ENCODE assay signal across 23 cellular contexts in the genomic region with DNA sequence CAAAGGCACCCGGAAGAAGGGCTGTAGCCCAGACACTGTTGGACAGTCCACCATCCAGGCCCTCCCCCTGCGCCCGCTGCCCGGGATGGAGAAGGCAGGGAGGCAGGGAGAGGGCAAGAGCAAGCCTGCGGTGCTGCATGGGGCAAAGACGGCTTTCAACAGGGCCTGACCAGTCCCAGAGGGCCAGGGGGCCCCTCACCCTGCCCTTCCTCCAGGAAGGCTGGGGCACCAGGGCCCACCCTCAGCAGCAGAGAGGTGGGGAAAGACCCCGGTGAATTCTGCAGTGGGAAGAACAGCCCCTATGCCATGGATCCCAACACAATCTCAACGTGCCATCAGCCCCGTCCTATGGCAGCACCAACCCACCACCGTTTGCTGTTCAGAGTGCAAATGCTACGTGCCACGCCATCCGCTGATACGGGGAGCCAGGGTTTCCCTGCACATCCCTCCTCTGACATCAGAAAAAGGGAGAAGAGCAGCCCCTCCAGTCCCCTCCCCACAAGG. TPM values are rescaled to one million over a fixed set of nuclear protein-coding genes. Genes with fewer than 3 reads are reported as not detected.
DNase-seq lines count a peak whose midpoint lies in the region; ATAC-seq, FAIRE-seq and TF ChIP-seq lines count a peak whose summit lies in the region.
"Had no signal": no experiment of that assay in that cellular context is flagged by ENCODE, and none has a peak within 500 bp of the region (broad histone marks: within the 10 kb centered on the region; RNA-seq: fewer than 3 reads in every experiment).

No MANE protein-coding gene starts in this region.

- ATAC-seq in Right ventricle myocardium inferior (no peak), body of pancreas (no peak)
- no peak for ATAC-seq in activated CD4-positive, alpha-beta T cell treated with anti-CD3 and anti-CD28 coated beads for 36 hours
- ATAC-seq: GM12878 had no signal

- H3K27me3 ChIP-seq in right atrium auricular region (no peaks in the 10 kb centered on the region), body of pancreas (no peaks in the 10 kb centered on the region), thyroid gland (no peaks in the 10 kb centered on the region), tibial nerve (no peaks in the 10 kb centered on the region)

- TF ChIP-seq EP300 in tibial nerve (IDR thresholded peaks at IDR 0.05), result no peak

- H3K36me3 Mint-ChIP-seq in activated CD4-positive, alpha-beta T cell treated with anti-CD3 and anti-CD28 coated beads for 36 hours (ENCODE audit: low read depth), result no peaks in the 10 kb centered on the region

- no peak for FAIRE-seq in kidney (lab: Jason Lieb, UNC)
- FAIRE-seq: A549, GM12878, GM19239 had no signal

- H3K9me3 ChIP-seq in right atrium auricular region (no peaks in the 10 kb centered on the region), body of pancreas (no peaks in the 10 kb centered on the region), kidney (ENCODE audit: control insufficient read depth in 1 of 2, low read length in 2 of 2) (no peaks in the 10 kb centered on the region), thyroid gland (no peaks in the 10 kb centered on the region), tibial nerve (no peaks in the 10 kb centered on the region)
- H3K9me3 ChIP-seq: A549 had no signal

- H3K4me3 ChIP-seq in right atrium auricular region (no peak overlapping the region), body of pancreas (no peak overlapping the region), kidney (ENCODE audit: low read length in 2 of 2) (no peak overlapping the region), thyroid gland (replicated peaks in 1 of 3) (no peak overlapping the region), tibial nerve (no peak overlapping the region)
- H3K4me3 ChIP-seq: A549, GM12878 had no signal

- POLR2A ChIA-PET in activated CD4-positive, alpha-beta T cell treated with anti-CD3 and anti-CD28 coated beads for 36 hours (lab: Charles Lee), result no interaction called here

- no peak for TF ChIP-seq CTCF in right atrium auricular region (IDR thresholded peaks at IDR 0.05)
- no peak for TF ChIP-seq CTCF in body of pancreas (IDR thresholded peaks at IDR 0.05)
- TF ChIP-seq CTCF in kidney (IDR thresholded peaks at IDR 0.05; ENCODE audit: borderline replicate concordance, extremely low read depth, insufficient read depth), result no peak
- TF ChIP-seq CTCF in thyroid gland (IDR thresholded peaks at IDR 0.05), result no peak
- TF ChIP-seq CTCF in tibial nerve (IDR thresholded peaks at IDR 0.05), result no peak

- H3K27ac Mint-ChIP-seq in activated CD4-positive, alpha-beta T cell treated with anti-CD3 and anti-CD28 coated beads for 36 hours, result no peak overlapping the region
- H3K27ac Mint-ChIP-seq: CD8-positive, alpha-beta memory T cell had no signal

- H3K4me1 ChIP-seq in right atrium auricular region (peaks cover 0 to 81% of the 10 kb centered on the region in 2 donors), body of pancreas (peaks cover 83% of the 10 kb centered on the region), kidney (ENCODE audit: control insufficient read depth in 1 of 2, insufficient read depth in 1 of 2, low read depth in 1 of 2, low read length in 2 of 2) (peaks cover 33 to 39% of the 10 kb centered on the region in 2 donors), thyroid gland (peaks cover 59 to 70% of the 10 kb centered on the region in 2 donors), tibial nerve (peaks cover 0 to 63% (median 16%) of the 10 kb centered on the region in 4 donors)
- H3K4me1 ChIP-seq: A549 had no signal

- H3K36me3 ChIP-seq in right atrium auricular region, result peaks cover 35% of the 10 kb centered on the region
- H3K36me3 ChIP-seq in body of pancreas (replicated peaks in 1 of 2; ENCODE audit: insufficient read depth in 1 of 2, low read depth in 2 of 2), result peaks cover 0 to 38% of the 10 kb centered on the region in 2 donors
- peaks cover 13 to 38% of the 10 kb centered on the region in 2 donors for H3K36me3 ChIP-seq in kidney (ENCODE audit: control insufficient read depth in 1 of 2, insufficient read depth in 2 of 2, low read length in 2 of 2)
- H3K36me3 ChIP-seq in thyroid gland, result peaks cover 28 to 42% of the 10 kb centered on the region in 2 donors
- peaks cover 0 to 49% (median 0%) of the 10 kb centered on the region in 3 donors for H3K36me3 ChIP-seq in tibial nerve

- no peak overlapping the region for H3K9ac ChIP-seq in kidney (ENCODE audit: low read length in 2 of 2)

- H3K9me3 Mint-ChIP-seq in activated CD4-positive, alpha-beta T cell treated with anti-CD3 and anti-CD28 coated beads for 36 hours (ENCODE audit: low read depth), result no peaks in the 10 kb centered on the region
- H3K9me3 Mint-ChIP-seq: CD4-positive, CD25-positive, alpha-beta regulatory T cell; CD8-positive, alpha-beta memory T cell had no signal

- no peak overlapping the region for H3K27ac ChIP-seq in right atrium auricular region
- H3K27ac ChIP-seq in body of pancreas, result peak overlapping the region; percentile 6 to 72 (median 38)
- H3K27ac ChIP-seq in kidney (ENCODE audit: low read depth in 2 of 2, low read length in 2 of 2), result no peak overlapping the region
- peak overlapping the region in 2 of 3 donors; percentile 72 to 89 for H3K27ac ChIP-seq in thyroid gland
- no peak overlapping the region for H3K27ac ChIP-seq in tibial nerve
- H3K27ac ChIP-seq: 22Rv1, A549 had no signal

- DNase-seq in Right ventricle myocardium inferior (ENCODE audit: missing footprints) (peak; percentile 69), right atrium auricular region (ENCODE audit: low spot score) (no peak), body of pancreas (no peak), kidney (peak; percentile 51), thyroid gland (no peak), Ammon's horn (ENCODE audit: low spot score) (no peak), tibial nerve (ENCODE audit: low spot score in 2 of 2) (no peak)
- no peak for DNase-seq in activated CD4-positive, alpha-beta T cell treated with anti-CD3 and anti-CD28 coated beads for 36 hours
- DNase-seq: AML-193; CD4-positive, CD25-positive, alpha-beta regulatory T cell; CD8-positive, alpha-beta memory T cell; COR-L47; DMS 273 treated with DMSO at 0.1 percent for 48 hours; DMS53; DND-41; EL; HCEC 1CT had no signal

- CTCF ChIA-PET in activated CD4-positive, alpha-beta T cell treated with anti-CD3 and anti-CD28 coated beads for 36 hours (lab: Charles Lee), result no interaction called here

- intact Hi-C loops in Right ventricle myocardium inferior (cut with DNase I) (no loop called here), body of pancreas (cut with DNase I) (no loop called here), kidney (cut with DNase I) (no loop called here), thyroid gland (cut with DNase I) (no loop called here)
- intact Hi-C loops in activated CD4-positive, alpha-beta T cell treated with anti-CD3 and anti-CD28 coated beads for 36 hours (cut with DNase I, micrococcal nuclease), result no loop called here

- WGBS in body of pancreas, 2 donors, result 53 to 56% methylated on average over 9 to 13 of the region's 14 CpGs
- WGBS in thyroid gland, 2 donors, result 87 to 92% methylated on average over 11 to 14 of the region's 14 CpGs
- 86 to 89% methylated on average over 13 to 14 of the region's 14 CpGs for WGBS in tibial nerve, 2 donors

- H3K4me3 Mint-ChIP-seq in activated CD4-positive, alpha-beta T cell treated with anti-CD3 and anti-CD28 coated beads for 36 hours, result no peak overlapping the region
- H3K4me3 Mint-ChIP-seq: CD4-positive, CD25-positive, alpha-beta regulatory T cell; CD8-positive, alpha-beta memory T cell had no signal

- H3K27me3 Mint-ChIP-seq in activated CD4-positive, alpha-beta T cell treated with anti-CD3 and anti-CD28 coated beads for 36 hours, result no peaks in the 10 kb centered on the region
- H3K27me3 Mint-ChIP-seq: CD4-positive, CD25-positive, alpha-beta regulatory T cell; CD8-positive, alpha-beta memory T cell had no signal

- TF ChIP-seq POLR2A in body of pancreas (IDR thresholded peaks at IDR 0.05), result no peak
- no peak for TF ChIP-seq POLR2A in thyroid gland (IDR thresholded peaks at IDR 0.05)
- TF ChIP-seq POLR2A in tibial nerve (IDR thresholded peaks at IDR 0.05), result no peak

- H3K4me1 Mint-ChIP-seq in activated CD4-positive, alpha-beta T cell treated with anti-CD3 and anti-CD28 coated beads for 36 hours, result no peaks in the 10 kb centered on the region
- H3K4me1 Mint-ChIP-seq: CD4-positive, CD25-positive, alpha-beta regulatory T cell had no signal

RNA-seq across cellular contexts. Expression of gene RRBP1, which starts 41.1 kb away (rescaled TPM):
- total RNA-seq in Right ventricle myocardium inferior, result 38.5 TPM
- total RNA-seq in right atrium auricular region, result 10 to 100 TPM; 52.0 to 57.7 TPM
- total RNA-seq in body of pancreas, result 100 to 1,000 TPM; 313 to 511 TPM
- 231 TPM for total RNA-seq in kidney
- 83.4 TPM for polyA plus RNA-seq in kidney (ENCODE audit: insufficient read depth, low read depth, low replicate concordance)
- total RNA-seq in thyroid gland, result 100 to 1,000 TPM; 149 to 287 (median 221) TPM
- 10 to 100 TPM; 21.1 to 24.9 TPM for total RNA-seq in activated CD4-positive, alpha-beta T cell treated with anti-CD3 and anti-CD28 coated beads for 36 hours
- 100 to 1,000 TPM in 1 of 4 donors, 10 to 100 TPM in 3; 76.5 to 162 (median 83.9) TPM for total RNA-seq in tibial nerve

RNA-seq across cellular contexts. Expression of gene BANF2, which starts 58.8 kb away (rescaled TPM):
- total RNA-seq in Right ventricle myocardium inferior, result not detected
- total RNA-seq in right atrium auricular region, result not detected
- 1 to 10 TPM in 1 of 2 donors, not detected in 1; 4.0 TPM for total RNA-seq in body of pancreas
- total RNA-seq in kidney, result not detected
- polyA plus RNA-seq in kidney (ENCODE audit: insufficient read depth, low read depth, low replicate concordance), result not detected
- total RNA-seq in thyroid gland, result 10 to 100 TPM in 1 of 4 donors, not detected in 3; 15.2 TPM
- not detected for total RNA-seq in activated CD4-positive, alpha-beta T cell treated with anti-CD3 and anti-CD28 coated beads for 36 hours
- total RNA-seq in tibial nerve, result not detected
- total RNA-seq: CD4-positive, CD25-positive, alpha-beta regulatory T cell; CD8-positive, alpha-beta memory T cell; G401; GM12878; H4 had no signal
- polyA plus RNA-seq: A549; CD4-positive, CD25-positive, alpha-beta regulatory T cell; CD8-positive, alpha-beta memory T cell; GM12878 had no signal

Comparison
In these comparisons a context has a peak if more than half of its experiments do, and no peak if none do; other contexts are left out.
1. DNase-seq: peak in Right ventricle myocardium inferior (single experiment) and kidney (single experiment); none in right atrium auricular region (single experiment), body of pancreas (0 of 4), thyroid gland (0 of 2), Ammon's horn (single experiment), activated CD4-positive, alpha-beta T cell treated with anti-CD3 and anti-CD28 coated beads for 36 hours (single experiment) and tibial nerve (0 of 2).
2. H3K27ac ChIP-seq: peak in body of pancreas (4 of 4) and thyroid gland (2 of 3); none in right atrium auricular region (0 of 2), kidney (0 of 2) and tibial nerve (0 of 4).